2 cellular contexts compared by ENCODE assay signal in the genomic region with DNA sequence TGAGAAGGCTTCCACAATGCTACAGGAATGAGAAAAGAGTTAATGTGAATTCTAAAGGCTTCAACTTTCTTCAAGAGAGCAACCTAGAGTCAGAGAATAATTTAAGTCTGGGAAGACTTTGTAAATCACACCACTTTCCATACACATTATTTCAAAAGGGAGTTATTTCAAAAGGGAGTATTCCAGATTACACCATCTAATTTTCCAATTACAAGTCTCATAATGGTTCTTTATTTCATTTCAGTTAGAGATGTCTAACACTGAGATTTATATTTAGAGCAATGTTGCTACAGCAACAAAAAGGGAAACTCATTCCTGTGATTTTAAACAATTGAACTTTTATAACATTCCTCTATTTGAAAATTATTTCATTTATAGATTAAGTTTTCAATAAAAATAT.
TF ChIP-seq lines count a peak whose summit lies in the region.

No MANE protein-coding gene starts in this region.

TF ChIP-seq in HEK293, 187 proteins besides CTCF, POLR2A, EP300 and RAD21 (continued from another document):
- TF ChIP-seq, protein P1, sequence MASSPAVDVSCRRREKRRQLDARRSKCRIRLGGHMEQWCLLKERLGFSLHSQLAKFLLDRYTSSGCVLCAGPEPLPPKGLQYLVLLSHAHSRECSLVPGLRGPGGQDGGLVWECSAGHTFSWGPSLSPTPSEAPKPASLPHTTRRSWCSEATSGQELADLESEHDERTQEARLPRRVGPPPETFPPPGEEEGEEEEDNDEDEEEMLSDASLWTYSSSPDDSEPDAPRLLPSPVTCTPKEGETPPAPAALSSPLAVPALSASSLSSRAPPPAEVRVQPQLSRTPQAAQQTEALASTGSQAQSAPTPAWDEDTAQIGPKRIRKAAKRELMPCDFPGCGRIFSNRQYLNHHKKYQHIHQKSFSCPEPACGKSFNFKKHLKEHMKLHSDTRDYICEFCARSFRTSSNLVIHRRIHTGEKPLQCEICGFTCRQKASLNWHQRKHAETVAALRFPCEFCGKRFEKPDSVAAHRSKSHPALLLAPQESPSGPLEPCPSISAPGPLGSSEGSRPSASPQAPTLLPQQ (tag by site-specific recombination; IDR thresholded peaks at IDR 0.05), result no peak
- no peak for TF ChIP-seq ZNF600 (tag by site-specific recombination; IDR thresholded peaks at IDR 0.05)

TF ChIP-seq in WTC11, 78 proteins besides CTCF, POLR2A, EP300 and RAD21 (continued from another document):
- TF ChIP-seq, protein P2, sequence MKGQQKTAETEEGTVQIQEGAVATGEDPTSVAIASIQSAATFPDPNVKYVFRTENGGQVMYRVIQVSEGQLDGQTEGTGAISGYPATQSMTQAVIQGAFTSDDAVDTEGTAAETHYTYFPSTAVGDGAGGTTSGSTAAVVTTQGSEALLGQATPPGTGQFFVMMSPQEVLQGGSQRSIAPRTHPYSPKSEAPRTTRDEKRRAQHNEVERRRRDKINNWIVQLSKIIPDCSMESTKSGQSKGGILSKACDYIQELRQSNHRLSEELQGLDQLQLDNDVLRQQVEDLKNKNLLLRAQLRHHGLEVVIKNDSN (CRISPR knock-in tag; IDR thresholded peaks at IDR 0.05), result no peak
- TF ChIP-seq, protein P3, sequence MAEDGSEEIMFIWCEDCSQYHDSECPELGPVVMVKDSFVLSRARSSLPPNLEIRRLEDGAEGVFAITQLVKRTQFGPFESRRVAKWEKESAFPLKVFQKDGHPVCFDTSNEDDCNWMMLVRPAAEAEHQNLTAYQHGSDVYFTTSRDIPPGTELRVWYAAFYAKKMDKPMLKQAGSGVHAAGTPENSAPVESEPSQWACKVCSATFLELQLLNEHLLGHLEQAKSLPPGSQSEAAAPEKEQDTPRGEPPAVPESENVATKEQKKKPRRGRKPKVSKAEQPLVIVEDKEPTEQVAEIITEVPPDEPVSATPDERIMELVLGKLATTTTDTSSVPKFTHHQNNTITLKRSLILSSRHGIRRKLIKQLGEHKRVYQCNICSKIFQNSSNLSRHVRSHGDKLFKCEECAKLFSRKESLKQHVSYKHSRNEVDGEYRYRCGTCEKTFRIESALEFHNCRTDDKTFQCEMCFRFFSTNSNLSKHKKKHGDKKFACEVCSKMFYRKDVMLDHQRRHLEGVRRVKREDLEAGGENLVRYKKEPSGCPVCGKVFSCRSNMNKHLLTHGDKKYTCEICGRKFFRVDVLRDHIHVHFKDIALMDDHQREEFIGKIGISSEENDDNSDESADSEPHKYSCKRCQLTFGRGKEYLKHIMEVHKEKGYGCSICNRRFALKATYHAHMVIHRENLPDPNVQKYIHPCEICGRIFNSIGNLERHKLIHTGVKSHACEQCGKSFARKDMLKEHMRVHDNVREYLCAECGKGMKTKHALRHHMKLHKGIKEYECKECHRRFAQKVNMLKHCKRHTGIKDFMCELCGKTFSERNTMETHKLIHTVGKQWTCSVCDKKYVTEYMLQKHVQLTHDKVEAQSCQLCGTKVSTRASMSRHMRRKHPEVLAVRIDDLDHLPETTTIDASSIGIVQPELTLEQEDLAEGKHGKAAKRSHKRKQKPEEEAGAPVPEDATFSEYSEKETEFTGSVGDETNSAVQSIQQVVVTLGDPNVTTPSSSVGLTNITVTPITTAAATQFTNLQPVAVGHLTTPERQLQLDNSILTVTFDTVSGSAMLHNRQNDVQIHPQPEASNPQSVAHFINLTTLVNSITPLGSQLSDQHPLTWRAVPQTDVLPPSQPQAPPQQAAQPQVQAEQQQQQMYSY (CRISPR knock-in tag; IDR thresholded peaks at IDR 0.05), result no peak
- TF ChIP-seq FOXK1 (CRISPR knock-in tag; IDR thresholded peaks at IDR 0.05), result no peak
- no peak for TF ChIP-seq ZNF138 (CRISPR knock-in tag; conservative IDR thresholded peaks at IDR 0.05)
- TF ChIP-seq SOX15 (CRISPR knock-in tag; IDR thresholded peaks at IDR 0.05), result no peak
- TF ChIP-seq, protein P4, sequence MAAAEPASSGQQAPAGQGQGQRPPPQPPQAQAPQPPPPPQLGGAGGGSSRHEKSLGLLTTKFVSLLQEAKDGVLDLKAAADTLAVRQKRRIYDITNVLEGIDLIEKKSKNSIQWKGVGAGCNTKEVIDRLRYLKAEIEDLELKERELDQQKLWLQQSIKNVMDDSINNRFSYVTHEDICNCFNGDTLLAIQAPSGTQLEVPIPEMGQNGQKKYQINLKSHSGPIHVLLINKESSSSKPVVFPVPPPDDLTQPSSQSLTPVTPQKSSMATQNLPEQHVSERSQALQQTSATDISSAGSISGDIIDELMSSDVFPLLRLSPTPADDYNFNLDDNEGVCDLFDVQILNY (CRISPR knock-in tag; IDR thresholded peaks at IDR 0.05), result no peak
- TF ChIP-seq, protein P5, sequence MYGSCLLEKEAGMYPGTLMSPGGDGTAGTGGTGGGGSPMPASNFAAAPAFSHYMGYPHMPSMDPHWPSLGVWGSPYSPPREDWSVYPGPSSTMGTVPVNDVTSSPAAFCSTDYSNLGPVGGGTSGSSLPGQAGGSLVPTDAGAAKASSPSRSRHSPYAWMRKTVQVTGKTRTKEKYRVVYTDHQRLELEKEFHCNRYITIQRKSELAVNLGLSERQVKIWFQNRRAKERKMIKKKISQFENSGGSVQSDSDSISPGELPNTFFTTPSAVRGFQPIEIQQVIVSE (CRISPR knock-in tag; IDR thresholded peaks at IDR 0.05; ENCODE audit: borderline replicate concordance), result no peak
- TF ChIP-seq, protein P6, sequence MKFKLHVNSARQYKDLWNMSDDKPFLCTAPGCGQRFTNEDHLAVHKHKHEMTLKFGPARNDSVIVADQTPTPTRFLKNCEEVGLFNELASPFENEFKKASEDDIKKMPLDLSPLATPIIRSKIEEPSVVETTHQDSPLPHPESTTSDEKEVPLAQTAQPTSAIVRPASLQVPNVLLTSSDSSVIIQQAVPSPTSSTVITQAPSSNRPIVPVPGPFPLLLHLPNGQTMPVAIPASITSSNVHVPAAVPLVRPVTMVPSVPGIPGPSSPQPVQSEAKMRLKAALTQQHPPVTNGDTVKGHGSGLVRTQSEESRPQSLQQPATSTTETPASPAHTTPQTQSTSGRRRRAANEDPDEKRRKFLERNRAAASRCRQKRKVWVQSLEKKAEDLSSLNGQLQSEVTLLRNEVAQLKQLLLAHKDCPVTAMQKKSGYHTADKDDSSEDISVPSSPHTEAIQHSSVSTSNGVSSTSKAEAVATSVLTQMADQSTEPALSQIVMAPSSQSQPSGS (CRISPR knock-in tag; IDR thresholded peaks at IDR 0.05; ENCODE audit: borderline replicate concordance, low read depth), result no peak
- TF ChIP-seq, protein P7, sequence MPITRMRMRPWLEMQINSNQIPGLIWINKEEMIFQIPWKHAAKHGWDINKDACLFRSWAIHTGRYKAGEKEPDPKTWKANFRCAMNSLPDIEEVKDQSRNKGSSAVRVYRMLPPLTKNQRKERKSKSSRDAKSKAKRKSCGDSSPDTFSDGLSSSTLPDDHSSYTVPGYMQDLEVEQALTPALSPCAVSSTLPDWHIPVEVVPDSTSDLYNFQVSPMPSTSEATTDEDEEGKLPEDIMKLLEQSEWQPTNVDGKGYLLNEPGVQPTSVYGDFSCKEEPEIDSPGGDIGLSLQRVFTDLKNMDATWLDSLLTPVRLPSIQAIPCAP (CRISPR knock-in tag; IDR thresholded peaks at IDR 0.05), result no peak
